12 cellular contexts compared by ENCODE assay signal in the genomic region with DNA sequence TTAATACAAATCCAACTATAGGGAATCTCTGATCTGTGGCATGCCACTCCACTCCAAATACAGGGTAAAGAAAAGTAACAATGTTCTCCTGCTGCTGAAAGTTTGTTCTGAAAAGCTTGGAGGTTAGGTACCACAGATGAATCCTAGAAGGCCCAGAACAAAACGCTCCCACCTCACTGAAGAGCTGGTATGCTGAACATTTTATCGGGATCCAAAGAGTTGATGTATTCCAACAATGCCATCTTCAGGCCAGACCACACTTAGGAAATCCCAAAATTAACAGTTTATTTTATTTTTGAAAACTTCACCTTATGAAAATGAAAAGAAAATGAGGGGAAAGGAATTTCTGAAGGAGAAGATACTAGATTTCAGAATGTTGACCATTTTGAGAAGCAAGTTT.
DNase-seq lines count a peak whose midpoint lies in the region; ATAC-seq, FAIRE-seq and TF ChIP-seq lines count a peak whose summit lies in the region.
"Had no signal": no experiment of that assay in that cellular context is flagged by ENCODE, and none has a peak within 500 bp of the region (broad histone marks: within the 10 kb centered on the region; RNA-seq: fewer than 3 reads in every experiment).

No MANE protein-coding gene starts in this region.

- peaks cover 0 to 5% of the 10 kb centered on the region in 2 donors for H3K36me3 Mint-ChIP-seq in activated naive CD4-positive, alpha-beta T cell treated with anti-CD3 and anti-CD28 coated beads, Interleukin-2, amount 50 U/mL, for 72 hours
- H3K36me3 Mint-ChIP-seq: activated naive CD8-positive, alpha-beta T cell had no signal

- no peak for TF ChIP-seq POLR2A in erythroblast (IDR thresholded peaks at IDR 0.05; ENCODE audit: low read length)

- H3K9me3 Mint-ChIP-seq in activated naive CD4-positive, alpha-beta T cell treated with anti-CD3 and anti-CD28 coated beads, Interleukin-2, amount 50 U/mL, for 72 hours, result peaks cover 8 to 9% of the 10 kb centered on the region in 2 donors

- peak; percentile 86 for FAIRE-seq in frontal cortex (lab: Jason Lieb, UNC)

- no peak overlapping the region for H3K27ac Mint-ChIP-seq in activated naive CD4-positive, alpha-beta T cell treated with anti-CD3 and anti-CD28 coated beads, Interleukin-2, amount 50 U/mL, for 72 hours
- H3K27ac Mint-ChIP-seq: activated naive CD8-positive, alpha-beta T cell had no signal

- DNase-seq in Kasumi-1 (lab: John Stamatoyannopoulos, UW) (peak; percentile 9 to 24), SK-MEL-5 (ENCODE audit: low read depth, low spot score) (peak; percentile 74), frontal cortex (ENCODE audit: low spot score in 2 of 2) (peak; percentile 6 to 23), pons (ENCODE audit: low spot score) (peak; percentile 68), SKM-1 treated with dmso at 0.1 percent for 144 hours (lab: John Stamatoyannopoulos, UW; ENCODE audit: unreplicated experiment) (no peak), erythroblast (lab: John Stamatoyannopoulos, UW) (no peak)
- DNase-seq in activated naive CD4-positive, alpha-beta T cell treated with anti-CD3 and anti-CD28 coated beads, Interleukin-2, amount 50 U/mL, for 72 hours (ENCODE audit: low spot score in 2 of 2), result no peak
- DNase-seq: GM23248, left cardiac atrium, MG63, RPMI8226 had no signal

- ATAC-seq in activated naive CD4-positive, alpha-beta T cell treated with anti-CD3 and anti-CD28 coated beads, Interleukin-2, amount 50 U/mL, for 72 hours, result no peak

- in situ Hi-C loops in SK-MEL-5 (cut with HindIII; ENCODE audit: low pct_unique_long_range_greater_than_20kb, low sequenced_read_pairs), result no loop called here

Comparison
In these comparisons a context has a peak if more than half of its experiments do, and no peak if none do; other contexts are left out.
1. DNase-seq: peak in Kasumi-1 (2 of 2), SK-MEL-5 (single experiment), frontal cortex (2 of 2) and pons (single experiment); none in activated naive CD4-positive, alpha-beta T cell treated with anti-CD3 and anti-CD28 coated beads, Interleukin-2, amount 50 U/mL, for 72 hours (0 of 2), SKM-1 treated with dmso at 0.1 percent for 144 hours (single experiment) and erythroblast (0 of 2).